3 cellular contexts compared by ENCODE assay signal in genomic region chr16:77669057-77669456, GRCh38.
"Had no signal": no experiment of that assay in that cellular context is flagged by ENCODE, and none has a peak within 500 bp of the region (broad histone marks: within the 10 kb centered on the region; RNA-seq: fewer than 3 reads in every experiment).

No MANE protein-coding gene starts in this region.

- H3K4me3 ChIP-seq: GM12878 had no signal

- ATAC-seq: GM12878 had no signal

- DNase-seq: GDM1, GF-D8 had no signal
